In genomic region chr6:52417675-52418111, GRCh38 we compare ENCODE assay signal across 9 cellular contexts. TPM values are rescaled to one million over a fixed set of nuclear protein-coding genes. Genes with fewer than 3 reads are reported as not detected.
A peak's percentile ranks its signal among the peaks of the same experiment; 100 is the strongest.
DNase-seq lines count a peak whose midpoint lies in the region; ATAC-seq and TF ChIP-seq lines count a peak whose summit lies in the region.
"Had no signal": no experiment of that assay in that cellular context is flagged by ENCODE, and none has a peak within 500 bp of the region (broad histone marks: within the 10 kb centered on the region; RNA-seq: fewer than 3 reads in every experiment).

No MANE protein-coding gene starts in this region.

- H3K4me1 ChIP-seq in spleen, result peaks cover 6 to 51% (median 36%) of the 10 kb centered on the region in 6 donors

- H3K4me3 ChIP-seq in MG63 (no peak overlapping the region), choroid plexus epithelial cell (ENCODE audit: low read depth, low read length) (no peak overlapping the region), spleen (no peak overlapping the region)

- 84 to 92% (median 89%) methylated on average over 5 of the region's 5 CpGs for WGBS in spleen, 5 donors

- H3K36me3 ChIP-seq in MG63, result no peaks in the 10 kb centered on the region; the same call in none of the 2 replicates
- H3K36me3 ChIP-seq in spleen, result no peaks in the 10 kb centered on the region

- ATAC-seq in GM18873 (IDR thresholded peaks at IDR 0.05; ENCODE audit: low FRiP score, unreplicated experiment) (no peak), HG03095 (IDR thresholded peaks at IDR 0.05; ENCODE audit: unreplicated experiment) (no peak), GM18498 (IDR thresholded peaks at IDR 0.05; ENCODE audit: unreplicated experiment) (no peak)

- H3K9me3 ChIP-seq in MG63, result no peaks in the 10 kb centered on the region
- no peaks in the 10 kb centered on the region for H3K9me3 ChIP-seq in spleen

- no peak overlapping the region for H3K27ac ChIP-seq in spleen

- TF ChIP-seq POLR2A in spleen (IDR thresholded peaks at IDR 0.05), result no peak

- intact Hi-C loops in spleen (cut with DNase I; ENCODE audit: low total_unique reads), result loop anchor here (2.0 kb wide), 1 partner anchor 245 kb away; no protein-coding TSS in a partner anchor

- TF ChIP-seq CTCF in choroid plexus epithelial cell (conservative IDR thresholded peaks at IDR 0.05; ENCODE audit: low read depth, low read length) (no peak), spleen (IDR thresholded peaks at IDR 0.05 in 8 of 11, conservative IDR thresholded peaks at IDR 0.05 in 3 of 11) (no peak)

- no peaks in the 10 kb centered on the region for H3K27me3 ChIP-seq in MG63
- H3K27me3 ChIP-seq in spleen (replicated peaks in 1 of 7), result no peaks in the 10 kb centered on the region

- DNase-seq in COLO829 (ENCODE audit: low spot score) (peak; percentile 79), MG63 (peak; percentile 92), choroid plexus epithelial cell (ENCODE audit: low read depth) (peak; percentile 57), mucosa of gallbladder (ENCODE audit: low spot score) (peak; percentile 65), spleen (no peak)
- DNase-seq: Kasumi-1 had no signal

RNA-seq across cellular contexts. Expression of gene EFHC1, which starts 2.4 kb away (rescaled TPM):
- 54.0 and 78.4 TPM in 2 replicates for total RNA-seq in MG63 (2014; rRNA removed; shearing (Covaris generic); ENCODE audit: low replicate concordance)
- total RNA-seq in mucosa of gallbladder, result 27.8 TPM
- 10 to 100 TPM in 6 of 7 donors, 1 to 10 TPM in 1; 9.3 to 29.4 (median 16.7) TPM for total RNA-seq in spleen
- 10 to 100 TPM; 11.2 to 40.3 (median 16.9) TPM for polyA plus RNA-seq in spleen

RNA-seq across cellular contexts. Expression of gene PAQR8, which starts 55.7 kb away (rescaled TPM):
- 2.9 and 3.2 TPM in 2 replicates for total RNA-seq in MG63 (2014; rRNA removed; shearing (Covaris generic); ENCODE audit: low replicate concordance)
- total RNA-seq in mucosa of gallbladder (23.2 TPM), spleen (10 to 100 TPM in 4 of 7 donors, 1 to 10 TPM in 3; 8.3 to 13.3 (median 11.3) TPM)
- polyA plus RNA-seq in spleen, result 1 to 10 TPM; 3.5 to 4.5 (median 4.3) TPM
